In the genomic region with DNA sequence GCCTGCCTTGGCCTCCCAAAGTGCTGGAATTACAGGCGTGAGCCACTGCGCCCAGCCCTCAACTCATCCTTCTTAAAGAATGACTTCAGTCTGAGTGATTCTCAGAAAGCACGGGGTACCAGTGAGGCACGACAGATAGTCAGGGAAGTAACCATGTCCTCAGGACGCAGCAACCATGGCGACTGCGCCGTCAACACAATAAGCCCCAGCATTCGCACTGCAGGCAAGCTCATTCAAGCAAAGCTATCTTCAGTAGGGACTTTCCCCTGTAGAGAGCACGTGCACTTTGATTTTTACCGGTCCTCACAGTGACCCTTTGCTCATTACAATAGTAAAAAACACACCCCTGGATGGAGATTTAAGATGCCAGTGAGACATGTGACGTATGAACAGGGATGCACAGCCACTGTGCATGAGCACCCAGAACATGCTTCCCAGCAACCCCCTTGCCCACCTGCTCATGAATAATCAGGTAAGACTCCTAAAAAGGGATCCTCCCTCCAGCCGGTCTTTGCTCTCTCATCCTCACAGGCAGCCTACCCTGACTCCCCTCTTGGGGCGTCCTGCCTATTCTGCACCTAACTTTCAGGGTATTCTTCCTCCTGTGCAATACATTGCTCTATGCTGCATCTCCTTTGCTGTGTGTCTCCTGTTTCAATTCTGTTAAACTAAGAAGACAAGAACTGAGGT, we compare ENCODE assay signal across 9 cellular contexts. TPM values are rescaled to one million over a fixed set of nuclear protein-coding genes. Genes with fewer than 3 reads are reported as not detected.
DNase-seq lines count a peak whose midpoint lies in the region; ATAC-seq and TF ChIP-seq lines count a peak whose summit lies in the region.
"Had no signal": no experiment of that assay in that cellular context is flagged by ENCODE, and none has a peak within 500 bp of the region (broad histone marks: within the 10 kb centered on the region; RNA-seq: fewer than 3 reads in every experiment).

No MANE protein-coding gene starts in this region.

- H3K27me3 Mint-ChIP-seq in mesothelial cell of epicardium (ENCODE audit: low read depth) (no peaks in the 10 kb centered on the region), glutamatergic neuron (ENCODE audit: unreplicated experiment) (peaks cover 5% of the 10 kb centered on the region)

- no peak for TF ChIP-seq CTCF in mesothelial cell of epicardium (IDR thresholded peaks at IDR 0.05; ENCODE audit: unreplicated experiment)
- TF ChIP-seq CTCF in glutamatergic neuron (IDR thresholded peaks at IDR 0.05; ENCODE audit: partially characterized antibody, unreplicated experiment), result no peak

- DNase-seq in mesothelial cell of epicardium (ENCODE audit: low spot score in 2 of 2, unreplicated experiment in 2 of 2) (no peak), SIG-M5 (lab: John Stamatoyannopoulos, UW) (no peak), GM03348 (ENCODE audit: low spot score) (no peak), glutamatergic neuron (no peak)
- DNase-seq: NCI-H2081 had no signal

- H3K36me3 Mint-ChIP-seq in mesothelial cell of epicardium, result peaks cover 25% of the 10 kb centered on the region
- H3K36me3 Mint-ChIP-seq in glutamatergic neuron (ENCODE audit: unreplicated experiment), result peaks cover 10% of the 10 kb centered on the region

- H3K27ac Mint-ChIP-seq in mesothelial cell of epicardium (peak overlapping the region; percentile 57), glutamatergic neuron (ENCODE audit: unreplicated experiment) (no peak overlapping the region)

- ATAC-seq in GM18508 (IDR thresholded peaks at IDR 0.05; ENCODE audit: insufficient read depth, unreplicated experiment) (peak; percentile 81), GM21619 (IDR thresholded peaks at IDR 0.05; ENCODE audit: unreplicated experiment) (peak; percentile 77), HG03469 (IDR thresholded peaks at IDR 0.05; ENCODE audit: unreplicated experiment) (peak; percentile 63), HG02588 (IDR thresholded peaks at IDR 0.05; ENCODE audit: unreplicated experiment) (no peak)

- H3K4me3 Mint-ChIP-seq in mesothelial cell of epicardium, result no peak overlapping the region
- H3K4me3 Mint-ChIP-seq in glutamatergic neuron (ENCODE audit: unreplicated experiment), result no peak overlapping the region

- H3K9me3 Mint-ChIP-seq in mesothelial cell of epicardium (no peaks in the 10 kb centered on the region), glutamatergic neuron (ENCODE audit: unreplicated experiment) (peaks cover 1% of the 10 kb centered on the region)

- H3K4me1 Mint-ChIP-seq in mesothelial cell of epicardium, result peaks cover 51% of the 10 kb centered on the region
- peaks cover 1% of the 10 kb centered on the region for H3K4me1 Mint-ChIP-seq in glutamatergic neuron (ENCODE audit: low read depth, unreplicated experiment)

RNA-seq across cellular contexts. Expression of gene WDR86, which starts 9.1 kb away (rescaled TPM):
- total RNA-seq in mesothelial cell of epicardium (259 to 274 TPM (median 266 TPM) in 3 replicates), glutamatergic neuron (ENCODE audit: unreplicated experiment) (70.5 TPM)

RNA-seq across cellular contexts. Expression of gene CRYGN, which starts 39.2 kb away (rescaled TPM):
- total RNA-seq in mesothelial cell of epicardium (9.4 to 12.2 TPM (median 10.5 TPM) in 3 replicates), glutamatergic neuron (ENCODE audit: unreplicated experiment) (not detected)

RNA-seq across cellular contexts. Expression of gene NUB1, which starts 59.2 kb away (rescaled TPM):
- total RNA-seq in mesothelial cell of epicardium (47.7 to 52.4 TPM (median 52.3 TPM) in 3 replicates), glutamatergic neuron (ENCODE audit: unreplicated experiment) (41.6 TPM)
